Comparison of ENCODE assay signal across 1 cellular context in genomic region chr6:135909737-135910387, GRCh38.
TF ChIP-seq lines count a peak whose summit lies in the region.

No MANE protein-coding gene starts in this region.

TF ChIP-seq in GM23338, 12 proteins besides CTCF, POLR2A, EP300 and RAD21 (continued from another document):
- TF ChIP-seq ZNF462 (CRISPR knock-in tag; IDR thresholded peaks at IDR 0.05) (no peak), EZH2phosphoT487 (IDR thresholded peaks at IDR 0.05; ENCODE audit: unreplicated experiment) (no peak), CREB1 (CRISPR knock-in tag; IDR thresholded peaks at IDR 0.05; ENCODE audit: low read depth) (no peak), NANOG (IDR thresholded peaks at IDR 0.05; ENCODE audit: borderline replicate concordance) (no peak), EZH2 (IDR thresholded peaks at IDR 0.05; ENCODE audit: low read depth, unreplicated experiment) (no peak)
TF ChIP-seq in GM23338: peak in this region for 0.
